ENCODE assay signal across 19 cellular contexts in genomic region chr5:150146862-150147579, GRCh38. TPM values are rescaled to one million over a fixed set of nuclear protein-coding genes. Genes with fewer than 3 reads are reported as not detected.
DNase-seq lines count a peak whose midpoint lies in the region; ATAC-seq, FAIRE-seq and TF ChIP-seq lines count a peak whose summit lies in the region.
"Had no signal": no experiment of that assay in that cellular context is flagged by ENCODE, and none has a peak within 500 bp of the region (broad histone marks: within the 10 kb centered on the region; RNA-seq: fewer than 3 reads in every experiment).

No MANE protein-coding gene starts in this region.

- 0 out of 2 replicates have a peak overlapping the region, but pooled peaks have one; percentile 17 for H2BK12ac ChIP-seq in H1 (ENCODE audit: low read depth, low read length)

- H3K4me2 ChIP-seq in H1 (ENCODE audit: insufficient read depth in 1 of 2, low read depth in 2 of 2, low read length in 2 of 2), result no peak overlapping the region

- no peak overlapping the region for H2AK5ac ChIP-seq in H1 (ENCODE audit: low read depth, low read length)

- H3K14ac ChIP-seq in H1 (ENCODE audit: insufficient read length), result no peak overlapping the region

- no peaks in the 10 kb centered on the region; a peak in 1 of 7 replicates for H3K27me3 ChIP-seq in H1 (replicated peaks in 1 of 4; ENCODE audit: control insufficient read depth in 3 of 4, extremely low read depth in 1 of 4, insufficient read depth in 3 of 4, low read length in 3 of 4)

- H3K27ac ChIP-seq in H1 (ENCODE audit: low read depth, low read length) (no peak overlapping the region), temporal lobe (ENCODE audit: low read depth, low read length) (peak overlapping the region; percentile 46)
- H3K27ac ChIP-seq: parathyroid adenoma, VCaP had no signal

- H3K23me2 ChIP-seq in H1 (ENCODE audit: low read depth, low read length), result no peaks in the 10 kb centered on the region

- no peak overlapping the region for H4K5ac ChIP-seq in H1 (ENCODE audit: insufficient read length, low read depth, low read length)

- DNase-seq in NCI-H446 treated with DMSO at 0.1 percent for 48 hours (lab: John Stamatoyannopoulos, UW) (peak; percentile 66), H1 (ENCODE audit: low read depth in 1 of 2, low spot score in 2 of 2) (no peak), midbrain (lab: John Stamatoyannopoulos, UW) (peak; percentile 43), GM10248 (ENCODE audit: extremely low spot score) (no peak)
- DNase-seq in activated CD4-positive, alpha-beta T cell treated with anti-CD3 and anti-CD28 coated beads for 48 hours, result no peak
- DNase-seq: activated CD8-positive, alpha-beta memory T cell treated with anti-CD3 and anti-CD28 coated beads, Interleukin-2, amount 50 U/mL, for 4 hours; CD4-positive, alpha-beta memory T cell; foreskin fibroblast; GDM1; NCI-H1417 treated with DMSO at 0.1 percent for 48 hours; stimulated activated CD4-positive, alpha-beta T cell treated with anti-CD3 and anti-CD28 coated beads, Interleukin-4, amount 100 ng/mL, for 1 hour had no signal

- no peak for ATAC-seq in GM21825 (IDR thresholded peaks at IDR 0.05; ENCODE audit: unreplicated experiment)
- ATAC-seq: left lobe of liver; stimulated activated memory B cell treated with anti-CD40 and anti-IgM and Interleukin-4, amounts not matched to agents 10 μg/mL and 1 μg/mL and 100 μg/mL, for 72 hours had no signal

- TF ChIP-seq CTCF in H1 (IDR thresholded peaks at IDR 0.05; ENCODE audit: control extremely low read depth in 1 of 3, insufficient read depth in 1 of 3, low read depth in 1 of 3, low read length in 3 of 3), result no peak
- no peak for TF ChIP-seq CTCF in GM10248 (IDR thresholded peaks at IDR 0.05; ENCODE audit: control extremely low read depth, extremely low read depth, low read depth, missing control alignments)

- no peak overlapping the region for H3K4me3 ChIP-seq in H1 (ENCODE audit: extremely low read depth in 1 of 4, insufficient read depth in 2 of 4, low read depth in 3 of 4, low read length in 4 of 4)

- H2AFZ ChIP-seq in H1 (ENCODE audit: low read length), result no peak overlapping the region
- H2AFZ ChIP-seq: parathyroid adenoma had no signal

- no peak overlapping the region for H3K56ac ChIP-seq in H1 (replicated peaks; ENCODE audit: insufficient read length, low read depth, low read length)

- H3K4ac ChIP-seq in H1 (replicated peaks; ENCODE audit: insufficient read length, low read depth, low read length), result no peak overlapping the region

- no peaks in the 10 kb centered on the region for H3K36me3 ChIP-seq in H1 (ENCODE audit: control insufficient read depth in 2 of 4, insufficient read depth in 4 of 4, low read length in 3 of 4)

- no peak overlapping the region for H4K8ac ChIP-seq in H1 (ENCODE audit: extremely low read depth, insufficient read depth, low read length)

- no peak for TF ChIP-seq RAD21 in H1 (IDR thresholded peaks at IDR 0.05 in 1 of 2, conservative IDR thresholded peaks at IDR 0.05 in 1 of 2; ENCODE audit: low read depth in 2 of 2, low read length in 2 of 2)

- TF ChIP-seq POLR2A in H1 (IDR thresholded peaks at IDR 0.05; ENCODE audit: control extremely low read depth in 1 of 2, low read depth in 2 of 2, low read length in 2 of 2), result no peak

- H2BK5ac ChIP-seq in H1 (ENCODE audit: low read depth, low read length), result no peak overlapping the region

- WGBS in H1 (ENCODE audit: extremely low coverage in 1 of 2, insufficient coverage in 1 of 2, insufficient read length in 1 of 2, insufficient replicate concordance in 2 of 2, low coverage in 1 of 2, low lambda C conversion rate in 2 of 2, missing lambda C conversion rate in 1 of 2), 2 experiments, result 91% methylated on average over 13 of the region's 14 CpGs; no CpG with 5 or more reads in 1 of the 2 experiments

- H3K9ac ChIP-seq in H1 (replicated peaks in 1 of 4; ENCODE audit: extremely low read depth in 1 of 4, low read depth in 3 of 4, low read length in 3 of 4), result no peak overlapping the region
- H3K9ac ChIP-seq: parathyroid adenoma had no signal

- H3K79me2 ChIP-seq in H1 (ENCODE audit: control insufficient read depth in 1 of 2, insufficient read depth in 2 of 2, low read length in 2 of 2), result no peaks in the 10 kb centered on the region
- H3K79me2 ChIP-seq: parathyroid adenoma had no signal

- POLR2A ChIA-PET in H1 (lab: Charles Lee; ENCODE audit: partially characterized antibody), result interaction anchor here (1.3 kb wide), 2 partner anchors 25 to 36 kb away, joined by 3 to 4 read pairs; no protein-coding TSS in a partner anchor
- POLR2A ChIA-PET in GM10248 (lab: Yijun Ruan, JAX), result no interaction called here

- H3K18ac ChIP-seq in H1 (ENCODE audit: extremely low read depth, low read length), result no peak overlapping the region

- H2BK15ac ChIP-seq in H1 (ENCODE audit: low read length), result no peak overlapping the region

- TF ChIP-seq EP300 in H1 (IDR thresholded peaks at IDR 0.05; ENCODE audit: borderline replicate concordance in 1 of 2, low read depth in 2 of 2, low read length in 2 of 2), result no peak

- peaks cover 0 to 14% (median 8%) of the 10 kb centered on the region in 4 experiments; a peak in 6 of 7 replicates for H3K4me1 ChIP-seq in H1 (replicated peaks in 1 of 4; ENCODE audit: control insufficient read depth in 3 of 4, insufficient read depth in 4 of 4, low read length in 3 of 4)
- H3K4me1 ChIP-seq: parathyroid adenoma had no signal

- H3K79me1 ChIP-seq in H1 (ENCODE audit: low read depth, low read length), result no peaks in the 10 kb centered on the region; the same call in 1 of the 2 replicates

- CTCF ChIA-PET in H1 (lab: Charles Lee; ENCODE audit: partially characterized antibody) (interaction anchor here (0.6 to 4.1 kb wide), 10 partner anchors 8 to 101 kb away, joined by 3 to 21 read pairs (median 5); partner anchors contain the start of gene PDGFRB), GM10248 (lab: Yijun Ruan, JAX) (interaction anchor here (1.1 to 5.1 kb wide), 2 partner anchors 12 to 16 kb away, joined by 4 to 21 read pairs; no protein-coding TSS in a partner anchor)

- H2BK20ac ChIP-seq in H1 (ENCODE audit: low read length), result no peak overlapping the region

- no peak overlapping the region for H4K91ac ChIP-seq in H1 (replicated peaks; ENCODE audit: insufficient read length, low read length)

- FAIRE-seq in H1 (lab: Jason Lieb, UNC), result no peak
- FAIRE-seq: GM18507 had no signal

- H4K20me1 ChIP-seq in H1 (replicated peaks in 1 of 2; ENCODE audit: control insufficient read depth in 1 of 2, insufficient read depth in 2 of 2, low read length in 2 of 2), result no peaks in the 10 kb centered on the region

- no peak overlapping the region for H3K23ac ChIP-seq in H1 (ENCODE audit: insufficient read length)

- H3K9me3 ChIP-seq in H1 (ENCODE audit: insufficient read depth in 2 of 2, low read depth in 1 of 2, low read length in 1 of 2), result no peaks in the 10 kb centered on the region

- no peak overlapping the region for H2BK120ac ChIP-seq in H1 (replicated peaks; ENCODE audit: low read depth, low read length)

TF ChIP-seq in H1, 55 proteins besides CTCF, POLR2A, EP300 and RAD21 (continues in another document):
- TF ChIP-seq GABPA (IDR thresholded peaks at IDR 0.05; ENCODE audit: borderline replicate concordance, insufficient read depth, low read length) (no peak), MAFK (IDR thresholded peaks at IDR 0.05; ENCODE audit: low read depth, low read length) (no peak), TAF7 (optimal IDR thresholded peaks at IDR 0.05; ENCODE audit: borderline replicate concordance, low read depth, low read length) (no peak), TAF1 (IDR thresholded peaks at IDR 0.05; ENCODE audit: low read depth, low read length) (no peak), CBX5 (IDR thresholded peaks at IDR 0.05; ENCODE audit: low read depth, low read length) (no peak), NRF1 (IDR thresholded peaks at IDR 0.05; ENCODE audit: low read depth, low read length) (no peak), TBP (IDR thresholded peaks at IDR 0.05; ENCODE audit: low read depth, low read length) (no peak), SP4 (IDR thresholded peaks at IDR 0.05; ENCODE audit: low read length) (no peak)

RNA-seq across cellular contexts. Expression of gene PDGFRB, which starts 8.6 kb away (rescaled TPM):
- total RNA-seq in H1 (2021; fragmentation: NEBNext Ultra II Directional; extraction: Animal tissue kit (Norgen Biotek cat#: 25700)), result 13.7 and 15.9 TPM in 2 replicates
- polyA plus RNA-seq in H1 (2011; rRNA removed), result 4.2 and 5.9 TPM in 2 replicates
- polyA plus RNA-seq in H1 (2011; cell fraction: cytosol; rRNA removed), result 3.6 TPM
- 12.1 TPM for polyA plus RNA-seq in H1 (2011; cell fraction: nucleus; rRNA removed)
- 4.0 to 5.6 TPM (median 5.0 TPM) in 4 replicates for polyA plus RNA-seq in H1 (2012, experiment 1 of 2)
- polyA plus RNA-seq in H1 (2012, experiment 2 of 2), result 3.9 TPM
- 14.2 TPM for polyA plus RNA-seq in H1 (2013, experiment 1 of 2)
- 15.0 TPM for polyA plus RNA-seq in H1 (2013, experiment 2 of 2)
- polyA minus RNA-seq in H1 (2011; rRNA and poly(A)+ RNA removed), result 15.1 and 15.7 TPM in 2 replicates
- polyA minus RNA-seq in H1 (2011; cell fraction: cytosol; rRNA and poly(A)+ RNA removed), result 6.9 TPM
- 21.7 TPM for polyA minus RNA-seq in H1 (2011; cell fraction: nucleus; rRNA and poly(A)+ RNA removed)
- total RNA-seq in temporal lobe, result 19.4 TPM
- total RNA-seq: CD4-positive, alpha-beta memory T cell had no signal
- polyA plus RNA-seq: CD4-positive, alpha-beta memory T cell had no signal

RNA-seq across cellular contexts. Expression of gene CDX1, which starts 19.6 kb away (rescaled TPM):
- total RNA-seq in H1 (2021; fragmentation: NEBNext Ultra II Directional; extraction: Animal tissue kit (Norgen Biotek cat#: 25700)), result not detected in 2 replicates
- 0.06 TPM in 1 of 2 replicates, not detected in the other for polyA plus RNA-seq in H1 (2011; rRNA removed)
- polyA plus RNA-seq in H1 (2011; cell fraction: cytosol; rRNA removed), result not detected
- polyA plus RNA-seq in H1 (2011; cell fraction: nucleus; rRNA removed), result not detected
- polyA plus RNA-seq in H1 (2012, experiment 1 of 2), result not detected in 4 replicates
- polyA plus RNA-seq in H1 (2012, experiment 2 of 2), result 0.13 TPM
- 0.06 TPM for polyA plus RNA-seq in H1 (2013, experiment 1 of 2)
- 0.04 TPM for polyA plus RNA-seq in H1 (2013, experiment 2 of 2)
- polyA minus RNA-seq in H1 (2011; rRNA and poly(A)+ RNA removed), result not detected in 2 replicates
- polyA minus RNA-seq in H1 (2011; cell fraction: cytosol; rRNA and poly(A)+ RNA removed), result not detected
- not detected for polyA minus RNA-seq in H1 (2011; cell fraction: nucleus; rRNA and poly(A)+ RNA removed)
- total RNA-seq in temporal lobe, result not detected
- total RNA-seq: CD4-positive, alpha-beta memory T cell; dermis microvascular lymphatic vessel endothelial cell had no signal
- polyA plus RNA-seq: CD4-positive, alpha-beta memory T cell had no signal

RNA-seq across cellular contexts. Expression of gene SLC6A7, which starts 42.8 kb away (rescaled TPM):
- total RNA-seq in H1 (2021; fragmentation: NEBNext Ultra II Directional; extraction: Animal tissue kit (Norgen Biotek cat#: 25700)), result 0.07 TPM in 1 of 2 replicates, not detected in the other
- 0.02 and 0.12 TPM in 2 replicates for polyA plus RNA-seq in H1 (2011; rRNA removed)
- polyA plus RNA-seq in H1 (2011; cell fraction: cytosol; rRNA removed), result 0.04 TPM
- polyA plus RNA-seq in H1 (2011; cell fraction: nucleus; rRNA removed), result 0.58 TPM
- 0.09 to 0.13 TPM (median 0.11 TPM) in 3 of 4 replicates, not detected in the other for polyA plus RNA-seq in H1 (2012, experiment 1 of 2)
- polyA plus RNA-seq in H1 (2012, experiment 2 of 2), result not detected
- 0.06 TPM for polyA plus RNA-seq in H1 (2013, experiment 1 of 2)
- polyA plus RNA-seq in H1 (2013, experiment 2 of 2), result 0.06 TPM
- 0.41 TPM in 1 of 2 replicates, not detected in the other for polyA minus RNA-seq in H1 (2011; rRNA and poly(A)+ RNA removed)
- not detected for polyA minus RNA-seq in H1 (2011; cell fraction: cytosol; rRNA and poly(A)+ RNA removed)
- polyA minus RNA-seq in H1 (2011; cell fraction: nucleus; rRNA and poly(A)+ RNA removed), result not detected
- total RNA-seq in temporal lobe, result 1.5 TPM
- total RNA-seq: CD4-positive, alpha-beta memory T cell; dermis microvascular lymphatic vessel endothelial cell; left lobe of liver had no signal
- polyA plus RNA-seq: CD4-positive, alpha-beta memory T cell had no signal

Comparison
In these comparisons a context has a peak if more than half of its experiments do, and no peak if none do; other contexts are left out.
1. DNase-seq: peak in NCI-H446 treated with DMSO at 0.1 percent for 48 hours (single experiment) and midbrain (single experiment); none in H1 (0 of 2), GM10248 (single experiment) and activated CD4-positive, alpha-beta T cell treated with anti-CD3 and anti-CD28 coated beads for 48 hours (single experiment).